In genomic region chr20:50470249-50470858, GRCh38 we compare ENCODE assay signal across 19 cellular contexts. TPM values are rescaled to one million over a fixed set of nuclear protein-coding genes. Genes with fewer than 3 reads are reported as not detected.
DNase-seq lines count a peak whose midpoint lies in the region; ATAC-seq, FAIRE-seq and TF ChIP-seq lines count a peak whose summit lies in the region.
"Had no signal": no experiment of that assay in that cellular context is flagged by ENCODE, and none has a peak within 500 bp of the region (broad histone marks: within the 10 kb centered on the region; RNA-seq: fewer than 3 reads in every experiment).

No MANE protein-coding gene starts in this region.

- intact Hi-C loops in GM12878 (cut with micrococcal nuclease; ENCODE audit: unreplicated experiment) = no loop called here

- no peak overlapping the region for H3K4me2 ChIP-seq in GM12878 (ENCODE audit: control insufficient read depth, insufficient read depth)

- WGBS in GM12878 (ENCODE audit: insufficient coverage, insufficient replicate concordance, low lambda C conversion rate, missing lambda C conversion rate) = 70% methylated on average over 4 of the region's 4 CpGs

- H3K27me3 ChIP-seq in GM12878 (replicated peaks in 1 of 2; ENCODE audit: control insufficient read depth in 2 of 2, insufficient read depth in 2 of 2, low read length in 1 of 2) = no peaks in the 10 kb centered on the region
- H3K27me3 ChIP-seq: tibial nerve had no signal

- H4K20me1 ChIP-seq in GM12878 (ENCODE audit: control insufficient read depth, insufficient read depth) = no peaks in the 10 kb centered on the region

- no peaks in the 10 kb centered on the region for H3K27me3 Mint-ChIP-seq in type B pancreatic cell
- H3K27me3 Mint-ChIP-seq: CD4-positive, alpha-beta T cell had no signal

- FAIRE-seq in GM12878 (lab: Jason Lieb, UNC) = no peak
- FAIRE-seq: GM19239 had no signal

- H3K4me3 Mint-ChIP-seq in type B pancreatic cell = no peak overlapping the region
- H3K4me3 Mint-ChIP-seq: CD4-positive, alpha-beta T cell had no signal

- BruUV-seq in GM12878 (replicated peaks; lab: Mats Ljungman, UMichigan) = no TSS peak

- TF ChIP-seq CTCF in 22Rv1 (IDR thresholded peaks at IDR 0.05) (no peak), GM12878 (IDR thresholded peaks at IDR 0.05 in 2 of 3, conservative IDR thresholded peaks at IDR 0.05 in 1 of 3; ENCODE audit: control insufficient read depth in 2 of 3, extremely low read depth in 1 of 3, insufficient read depth in 1 of 3, low read depth in 3 of 3, low read length in 3 of 3) (no peak), type B pancreatic cell (conservative IDR thresholded peaks at IDR 0.05) (no peak)

- H3K79me2 ChIP-seq in GM12878 (ENCODE audit: control insufficient read depth, insufficient read depth, low read length) = no peaks in the 10 kb centered on the region

- H3K4me1 ChIP-seq in GM12878 (ENCODE audit: control insufficient read depth, insufficient read depth, low read length) = peaks cover 9% of the 10 kb centered on the region

- RAD21 ChIA-PET in GM12878 (lab: Charles Lee; ENCODE audit: unreplicated experiment) = interaction anchor here (1.0 to 1.4 kb wide), 2 partner anchors 100 to 282 kb away, joined by 4 to 6 read pairs; no protein-coding TSS in a partner anchor

- SMC1A ChIA-PET in GM12878 (lab: Charles Lee; ENCODE audit: uncharacterized antibody, unreplicated experiment) = interaction anchor here (0.6 to 95.1 kb wide), 4 partner anchors 11 to 517 kb away, joined by 3 to 2799 read pairs (median 4); partner anchors contain the start of gene PTPN1

- TF ChIP-seq EP300 in GM12878 (IDR thresholded peaks at IDR 0.05; ENCODE audit: borderline replicate concordance in 1 of 2, control insufficient read depth in 1 of 2, low read depth in 2 of 2, low read length in 2 of 2) = no peak

- in situ Hi-C loops in GM12878 (cut with MboI) = loop anchor here (5.0 kb wide), 1 partner anchor 107 kb away; no protein-coding TSS in a partner anchor

- H3K4me1 Mint-ChIP-seq in type B pancreatic cell (ENCODE audit: unreplicated experiment) = peaks cover 9% of the 10 kb centered on the region

- no peaks in the 10 kb centered on the region for H3K36me3 Mint-ChIP-seq in type B pancreatic cell

- no peak overlapping the region for H2AFZ ChIP-seq in GM12878 (ENCODE audit: control insufficient read depth, low read depth, low read length)

- peak; percentile 26; the same call in 1 of the 3 replicates for ATAC-seq in GM12878
- ATAC-seq in left lobe of liver = peak; percentile 38
- no peak for ATAC-seq in GM18907 (IDR thresholded peaks at IDR 0.05; ENCODE audit: unreplicated experiment)
- ATAC-seq in GM21526 (IDR thresholded peaks at IDR 0.05; ENCODE audit: low FRiP score, unreplicated experiment) = no peak
- ATAC-seq: HCT116 had no signal

- DNase-seq in HCEC 1CT = peak; percentile 20
- no peak for DNase-seq in GM12878 (ENCODE audit: low read depth, low spot score)
- no peak for DNase-seq in left lobe of liver (ENCODE audit: low spot score)
- no peak for DNase-seq in type B pancreatic cell (ENCODE audit: extremely low spot score, unreplicated experiment)
- DNase-seq in GF-D8 (lab: John Stamatoyannopoulos, UW) = no peak
- DNase-seq: activated CD4-positive, alpha-beta T cell treated with anti-CD3 and anti-CD28 coated beads for 48 hours; activated CD8-positive, alpha-beta memory T cell treated with anti-CD3 and anti-CD28 coated beads, Interleukin-2, amount 50 U/mL, for 4 hours; aorta; CD4-positive, alpha-beta T cell; EL; NCI-H1092; NCI-H774 had no signal

- TF ChIP-seq RAD21 in GM12878 (IDR thresholded peaks at IDR 0.05; ENCODE audit: insufficient read depth, low read depth, low read length) = no peak

- H3K9me3 Mint-ChIP-seq in type B pancreatic cell = no peaks in the 10 kb centered on the region
- H3K9me3 Mint-ChIP-seq: CD4-positive, alpha-beta T cell had no signal

- POLR2A ChIA-PET in GM12878 (lab: Charles Lee) = interaction anchor here (0.6 kb wide), 1 partner anchor 58 kb away, joined by 3 read pairs; no protein-coding TSS in a partner anchor

- H3K36me3 ChIP-seq in GM12878 (ENCODE audit: control insufficient read depth in 2 of 2, insufficient read depth in 2 of 2, low read length in 1 of 2) = no peaks in the 10 kb centered on the region
- H3K36me3 ChIP-seq: tibial nerve had no signal

- H3K9me3 ChIP-seq in GM12878 (replicated peaks; ENCODE audit: control insufficient read depth, insufficient read depth, low read length) = no peaks in the 10 kb centered on the region
- H3K9me3 ChIP-seq: tibial nerve had no signal

- TF ChIP-seq POLR2A in GM12878 (IDR thresholded peaks at IDR 0.05; ENCODE audit: low read depth, low read length) = no peak

- no peak overlapping the region for H3K9ac ChIP-seq in GM12878 (ENCODE audit: control insufficient read depth, insufficient read depth, low read length)

- CTCF ChIA-PET in GM12878 (lab: Yijun Ruan, JAX) = interaction anchor here (0.7 to 10.2 kb wide), 8 partner anchors 61 to 288 kb away, joined by 3 to 157 read pairs (median 3); partner anchors contain the start of gene CEBPB

- H3K27ac ChIP-seq in 22Rv1 = peak overlapping the region; percentile 44
- H3K27ac ChIP-seq in GM12878 (ENCODE audit: control insufficient read depth, insufficient read depth) = no peak overlapping the region
- H3K27ac ChIP-seq: HL-60, tibial nerve had no signal

- H3K27ac Mint-ChIP-seq in type B pancreatic cell = no peak overlapping the region
- H3K27ac Mint-ChIP-seq: CD4-positive, alpha-beta T cell had no signal

- H3K4me3 ChIP-seq in GM12878 = no peak overlapping the region
- H3K4me3 ChIP-seq: tibial nerve had no signal

TF ChIP-seq in GM12878, 131 proteins besides CTCF, POLR2A, EP300 and RAD21:
- TF ChIP-seq MEF2B (IDR thresholded peaks at IDR 0.05; ENCODE audit: partially characterized antibody, poor library complexity, severe bottlenecking) = no peak
- TF ChIP-seq ATF7 (IDR thresholded peaks at IDR 0.05; ENCODE audit: low read depth) = no peak
- TF ChIP-seq SMAD1 (IDR thresholded peaks at IDR 0.05; ENCODE audit: low read depth, partially characterized antibody) = no peak
- TF ChIP-seq BCLAF1 (IDR thresholded peaks at IDR 0.05) = no peak
- no peak for TF ChIP-seq CHD4 (IDR thresholded peaks at IDR 0.05)
- TF ChIP-seq CREB1 (IDR thresholded peaks at IDR 0.05; ENCODE audit: low read depth) = no peak
- no peak for TF ChIP-seq SMAD5 (IDR thresholded peaks at IDR 0.05; ENCODE audit: low read depth)

RNA-seq across cellular contexts. Expression of gene PTPN1, which starts 39.8 kb away (rescaled TPM):
- 69.6 and 70.9 TPM in 2 replicates for total RNA-seq in GM12878 (2013; cell fraction: nucleolus; rRNA removed)
- total RNA-seq in GM12878 (2014; rRNA removed) (61.1 and 66.4 TPM in 2 replicates), GM12878 (2014; rRNA removed; fragmentation: Illumina TruSeq; extraction: Trizol) (45.9 and 47.0 TPM in 2 replicates), GM12878 (2021) (72.8 and 74.7 TPM in 2 replicates), left lobe of liver (8.9 TPM), type B pancreatic cell (ENCODE audit: low replicate concordance) (26.6 and 27.6 TPM in 2 replicates)
- 32.2 TPM for polyA plus RNA-seq in GM12878 (2011; ENCODE audit: low read depth)
- polyA plus RNA-seq in GM12878 (2011; rRNA removed) (33.1 and 40.4 TPM in 2 replicates), GM12878 (2014; fragmentation: Illumina TruSeq; extraction: Trizol) (66.7 and 72.2 TPM in 2 replicates), GM12878 (2014; fragmentation: Nextera tagmentation; extraction: Ambion mirVana) (10 to 100 TPM; 15.9 to 20.2 TPM), GM12878 (2014; rRNA removed) (57.6 and 57.8 TPM in 2 replicates), GM12878 (2016; fragmentation: Nextera tagmentation; extraction: Ambion mirVana) (10 to 100 TPM; 37.7 to 40.8 TPM)
- polyA plus RNA-seq in GM12878 (2011; cell fraction: cytosol; rRNA removed) = 37.7 and 41.0 TPM in 2 replicates
- 52.3 and 57.0 TPM in 2 replicates for polyA plus RNA-seq in GM12878 (2011; cell fraction: nucleus; rRNA removed)
- 49.6 and 58.1 TPM in 2 replicates for polyA plus RNA-seq in GM12878 (2012)
- 29.8 and 31.8 TPM in 2 replicates for polyA minus RNA-seq in GM12878 (2011; rRNA and poly(A)+ RNA removed)
- 12.2 and 13.9 TPM in 2 replicates for polyA minus RNA-seq in GM12878 (2011; cell fraction: cytosol; rRNA and poly(A)+ RNA removed)
- polyA minus RNA-seq in GM12878 (2011; cell fraction: nucleus; rRNA and poly(A)+ RNA removed) = 10.9 and 16.2 TPM in 2 replicates

Comparison
In these comparisons a context has a peak if more than half of its experiments do, and no peak if none do; other contexts are left out.
1. ATAC-seq: peak in GM12878 (single experiment) and left lobe of liver (single experiment); none in GM18907 (single experiment) and GM21526 (single experiment).